15 cellular contexts compared by ENCODE assay signal in genomic region chr9:9091387-9091786, GRCh38.
DNase-seq lines count a peak whose midpoint lies in the region; ATAC-seq, FAIRE-seq and TF ChIP-seq lines count a peak whose summit lies in the region.
"Had no signal": no experiment of that assay in that cellular context is flagged by ENCODE, and none has a peak within 500 bp of the region (broad histone marks: within the 10 kb centered on the region; RNA-seq: fewer than 3 reads in every experiment).

No MANE protein-coding gene starts in this region.

- H2AFZ ChIP-seq in GM12878 (ENCODE audit: control insufficient read depth, low read depth, low read length) (no peak overlapping the region), osteoblast (ENCODE audit: low read length) (no peak overlapping the region)

- no peak overlapping the region for H3K27ac ChIP-seq in GM12878 (ENCODE audit: control insufficient read depth, insufficient read depth)
- H3K27ac ChIP-seq in osteoblast (ENCODE audit: low read depth, low read length), result no peak overlapping the region

- TF ChIP-seq CTCF in NB4 (IDR thresholded peaks at IDR 0.05; ENCODE audit: low read depth, low read length) (no peak), GM12878 (IDR thresholded peaks at IDR 0.05 in 2 of 3, conservative IDR thresholded peaks at IDR 0.05 in 1 of 3; ENCODE audit: control insufficient read depth in 2 of 3, extremely low read depth in 1 of 3, insufficient read depth in 1 of 3, low read depth in 3 of 3, low read length in 3 of 3) (no peak), osteoblast (IDR thresholded peaks at IDR 0.05; ENCODE audit: extremely low read depth, low read depth, low read length) (no peak)

- DNase-seq in H54 (ENCODE audit: insufficient read length, low spot score), result no peak
- DNase-seq in NB4 (ENCODE audit: low read depth), result peak; percentile 20
- DNase-seq in GM12878 (ENCODE audit: low read depth, low spot score), result no peak
- DNase-seq in osteoblast (ENCODE audit: insufficient read length, low spot score, missing footprints), result peak; percentile 31
- DNase-seq in anterior cingulate cortex (lab: John Stamatoyannopoulos, UW), result no peak
- DNase-seq in NCI-H446 treated with DMSO at 0.1 percent for 48 hours (lab: John Stamatoyannopoulos, UW), result no peak
- DNase-seq in islet precursor cell, result no peak
- DNase-seq: CD4-positive, alpha-beta T cell; H7; KG1; NCI-H1092; NCI-H1694; NCI-H524; SHP77 had no signal

- no TSS peak for BruUV-seq in GM12878 (replicated peaks; lab: Mats Ljungman, UMichigan)

- FAIRE-seq in H54 (lab: Jason Lieb, UNC), result peak; percentile 27
- no peak for FAIRE-seq in GM12878 (lab: Jason Lieb, UNC)
- FAIRE-seq: RCC 7860 had no signal

- no peak overlapping the region for H3K4me2 ChIP-seq in GM12878 (ENCODE audit: control insufficient read depth, insufficient read depth)
- H3K4me2 ChIP-seq in osteoblast (ENCODE audit: insufficient read depth, low read length), result no peak overlapping the region

- H3K9me3 ChIP-seq in GM12878 (replicated peaks; ENCODE audit: control insufficient read depth, insufficient read depth, low read length), result no peaks in the 10 kb centered on the region
- H3K9me3 ChIP-seq in osteoblast (ENCODE audit: low read depth, low read length), result no peaks in the 10 kb centered on the region

- no peak for ATAC-seq in GM12878

- H3K36me3 ChIP-seq in GM12878 (ENCODE audit: control insufficient read depth in 2 of 2, insufficient read depth in 2 of 2, low read length in 1 of 2) (no peaks in the 10 kb centered on the region), osteoblast (ENCODE audit: insufficient read depth, low read length) (no peaks in the 10 kb centered on the region)

- RAD21 ChIA-PET in GM12878 (lab: Charles Lee; ENCODE audit: unreplicated experiment), result no interaction called here

- intact Hi-C loops in GM12878 (cut with micrococcal nuclease; ENCODE audit: unreplicated experiment), result no loop called here

- POLR2A ChIA-PET in GM12878 (lab: Charles Lee), result no interaction called here

- H3K4me1 ChIP-seq in GM12878 (ENCODE audit: control insufficient read depth, insufficient read depth, low read length) (no peaks in the 10 kb centered on the region), osteoblast (ENCODE audit: insufficient read depth, low read length) (no peaks in the 10 kb centered on the region)

- H3K4me3 ChIP-seq in NB4 (ENCODE audit: low read depth, low read length), result no peak overlapping the region
- no peak overlapping the region for H3K4me3 ChIP-seq in GM12878
- no peak overlapping the region for H3K4me3 ChIP-seq in osteoblast (ENCODE audit: insufficient read depth, low read length)

- TF ChIP-seq POLR2A in H54 (IDR thresholded peaks at IDR 0.05; ENCODE audit: low read depth, low read length) (no peak), NB4 (IDR thresholded peaks at IDR 0.05; ENCODE audit: extremely low read depth, insufficient read length) (no peak), GM12878 (IDR thresholded peaks at IDR 0.05; ENCODE audit: low read depth, low read length) (no peak)

- no peaks in the 10 kb centered on the region for H3K79me2 ChIP-seq in GM12878 (ENCODE audit: control insufficient read depth, insufficient read depth, low read length)
- no peaks in the 10 kb centered on the region for H3K79me2 ChIP-seq in osteoblast (ENCODE audit: insufficient read depth, low read length)

- H4K20me1 ChIP-seq in GM12878 (ENCODE audit: control insufficient read depth, insufficient read depth) (no peaks in the 10 kb centered on the region), osteoblast (ENCODE audit: insufficient read depth, low read length) (no peaks in the 10 kb centered on the region)

- SMC1A ChIA-PET in GM12878 (lab: Charles Lee; ENCODE audit: uncharacterized antibody, unreplicated experiment), result no interaction called here

- CTCF ChIA-PET in GM12878 (lab: Yijun Ruan, JAX), result no interaction called here

- H3K9ac ChIP-seq in GM12878 (ENCODE audit: control insufficient read depth, insufficient read depth, low read length), result no peak overlapping the region

- no peak for TF ChIP-seq RAD21 in GM12878 (IDR thresholded peaks at IDR 0.05; ENCODE audit: insufficient read depth, low read depth, low read length)

- in situ Hi-C loops in GM12878 (cut with MboI), result no loop called here

- no peak for TF ChIP-seq EP300 in GM12878 (IDR thresholded peaks at IDR 0.05; ENCODE audit: borderline replicate concordance in 1 of 2, control insufficient read depth in 1 of 2, low read depth in 2 of 2, low read length in 2 of 2)

- H3K27me3 ChIP-seq in GM12878 (replicated peaks in 1 of 2; ENCODE audit: control insufficient read depth in 2 of 2, insufficient read depth in 2 of 2, low read length in 1 of 2), result no peaks in the 10 kb centered on the region
- H3K27me3 ChIP-seq in osteoblast (ENCODE audit: insufficient read depth, low read length), result no peaks in the 10 kb centered on the region

TF ChIP-seq in GM12878, 131 proteins besides CTCF, POLR2A, EP300 and RAD21:
- TF ChIP-seq REST (IDR thresholded peaks at IDR 0.05; ENCODE audit: low read depth, low read length) (peak; percentile 43; the same call in 1 of the 2 replicates), SREBF1 (IDR thresholded peaks at IDR 0.05; ENCODE audit: low read length) (no peak), TCF12 (IDR thresholded peaks at IDR 0.05; ENCODE audit: low read depth, low read length) (no peak), ZBED1 (IDR thresholded peaks at IDR 0.05; ENCODE audit: borderline replicate concordance) (no peak), CHD1 (IDR thresholded peaks at IDR 0.05; ENCODE audit: low read depth, low read length) (no peak), MEF2B (IDR thresholded peaks at IDR 0.05; ENCODE audit: partially characterized antibody, poor library complexity, severe bottlenecking) (no peak), SMARCA5 (IDR thresholded peaks at IDR 0.05) (no peak)

Comparison
In these comparisons a context has a peak if more than half of its experiments do, and no peak if none do; other contexts are left out.
1. DNase-seq: peak in NB4 (single experiment) and osteoblast (single experiment); none in H54 (single experiment), GM12878 (single experiment), anterior cingulate cortex (0 of 58), NCI-H446 treated with DMSO at 0.1 percent for 48 hours (single experiment) and islet precursor cell (single experiment).